ENCODE assay signal across 18 cellular contexts in the genomic region with DNA sequence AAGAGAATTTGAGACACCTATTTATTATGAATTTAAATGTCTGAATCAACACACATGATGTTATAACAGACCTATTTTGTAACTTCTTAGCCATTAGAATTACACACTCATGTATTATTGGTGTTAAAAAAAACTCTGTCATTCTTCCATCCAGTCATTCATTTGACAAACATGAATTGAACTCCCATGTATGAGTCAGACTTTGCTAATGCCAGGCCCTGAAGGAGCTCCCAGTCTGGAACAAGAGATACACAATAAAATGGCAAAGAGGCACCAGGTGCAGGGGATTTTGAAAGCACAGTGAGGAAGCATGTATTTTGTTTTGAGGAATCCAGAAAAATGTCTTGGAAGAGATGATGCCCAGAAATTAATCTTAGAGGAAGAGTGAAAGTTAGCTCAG.
DNase-seq lines count a peak whose midpoint lies in the region; ATAC-seq, FAIRE-seq and TF ChIP-seq lines count a peak whose summit lies in the region.
"Had no signal": no experiment of that assay in that cellular context is flagged by ENCODE, and none has a peak within 500 bp of the region (broad histone marks: within the 10 kb centered on the region; RNA-seq: fewer than 3 reads in every experiment).

No MANE protein-coding gene starts in this region.

- H3K27me3 Mint-ChIP-seq in T-helper 17 cell: no peaks in the 10 kb centered on the region
- no peaks in the 10 kb centered on the region for H3K27me3 Mint-ChIP-seq in activated CD4-positive, alpha-beta T cell treated with anti-CD3 and anti-CD28 coated beads for 36 hours
- H3K27me3 Mint-ChIP-seq: brain had no signal

- H2AFZ ChIP-seq in HepG2 (ENCODE audit: low read length): no peak overlapping the region

- H3K27ac Mint-ChIP-seq in T-helper 17 cell: no peak overlapping the region
- no peak overlapping the region for H3K27ac Mint-ChIP-seq in activated CD4-positive, alpha-beta T cell treated with anti-CD3 and anti-CD28 coated beads for 36 hours
- H3K27ac Mint-ChIP-seq: activated T-helper 1 cell treated with anti-CD3 and anti-CD28 coated beads, Interleukin-12 subunit alpha, Interleukin-12 subunit beta, Interleukin-2, Interleukin-4 antibody, amounts not matched to agents 30 ng/mL and 10 ng/mL and 1 ng/mL, durations not matched to agents 14 hours and 24 hours and 36 hours; CD4-positive, alpha-beta memory T cell; endodermal cell; IgD-negative memory B cell; T-helper 1 cell treated with Interleukin-12 subunit alpha and Interleukin-12 subunit beta and Interleukin-4 antibody, amounts not matched to agents 30 μg/mL and 1 μg/mL, for 36 hours had no signal

- no peaks in the 10 kb centered on the region for H3K36me3 Mint-ChIP-seq in T-helper 17 cell (ENCODE audit: low read depth)
- no peaks in the 10 kb centered on the region for H3K36me3 Mint-ChIP-seq in activated CD4-positive, alpha-beta T cell treated with anti-CD3 and anti-CD28 coated beads for 36 hours (ENCODE audit: low read depth)
- H3K36me3 Mint-ChIP-seq: brain; CD4-positive, alpha-beta memory T cell; IgD-negative memory B cell had no signal

- in situ Hi-C loops in HepG2 (cut with HindIII; ENCODE audit: extremely low pct_ligation_motif_present, low pct_unique_long_range_greater_than_20kb): no loop called here

- no peak overlapping the region for H3K27ac ChIP-seq in HepG2 (ENCODE audit: extremely low read length, insufficient read depth, low read length)
- H3K27ac ChIP-seq in sigmoid colon: no peak overlapping the region
- H3K27ac ChIP-seq in spleen: no peak overlapping the region
- H3K27ac ChIP-seq: lower lobe of right lung, neutrophil, testis had no signal

- H4K20me1 ChIP-seq in HepG2 (ENCODE audit: insufficient read depth, low read length): no peaks in the 10 kb centered on the region

- no peak overlapping the region for H3K4me2 ChIP-seq in HepG2 (ENCODE audit: low read depth, low read length)

- H3K9me3 ChIP-seq in MG63 (no peaks in the 10 kb centered on the region), HepG2 (ENCODE audit: low read length) (no peaks in the 10 kb centered on the region), sigmoid colon (no peaks in the 10 kb centered on the region), T-helper 17 cell (ENCODE audit: control insufficient read depth, low read length, poor library complexity, severe bottlenecking) (no peaks in the 10 kb centered on the region), spleen (no peaks in the 10 kb centered on the region)
- H3K9me3 ChIP-seq: lower lobe of right lung, neutrophil, testis had no signal

- CTCF ChIA-PET in HepG2 (lab: Yijun Ruan, JAX; ENCODE audit: low intra/inter-chr PET ratio, low total read pairs): no interaction called here
- CTCF ChIA-PET in activated CD4-positive, alpha-beta T cell treated with anti-CD3 and anti-CD28 coated beads for 36 hours (lab: Charles Lee): no interaction called here

- H3K4me3 ChIP-seq in MG63 (no peak overlapping the region), HepG2 (replicated peaks in 1 of 3; ENCODE audit: insufficient read depth in 1 of 3, low read depth in 2 of 3, low read length in 3 of 3) (no peak overlapping the region), sigmoid colon (no peak overlapping the region), spleen (no peak overlapping the region)
- H3K4me3 ChIP-seq: lower lobe of right lung, testis had no signal

- no peaks in the 10 kb centered on the region for H3K79me2 ChIP-seq in HepG2 (ENCODE audit: insufficient read depth, low read length)

- TF ChIP-seq EP300 in HepG2 (IDR thresholded peaks at IDR 0.05; ENCODE audit: low read depth in 2 of 2, low read length in 2 of 2) (no peak), HepG2 (CRISPR knock-in tag; IDR thresholded peaks at IDR 0.05; ENCODE audit: borderline replicate concordance) (no peak), sigmoid colon (IDR thresholded peaks at IDR 0.05) (no peak)

- H3K36me3 ChIP-seq in MG63 (no peaks in the 10 kb centered on the region), HepG2 (replicated peaks in 1 of 2; ENCODE audit: control insufficient read depth in 1 of 2, insufficient read depth in 2 of 2, low read length in 2 of 2) (no peaks in the 10 kb centered on the region), sigmoid colon (no peaks in the 10 kb centered on the region), spleen (no peaks in the 10 kb centered on the region)
- H3K36me3 ChIP-seq: lower lobe of right lung, neutrophil had no signal

- no peaks in the 10 kb centered on the region for H3K9me3 Mint-ChIP-seq in activated CD4-positive, alpha-beta T cell treated with anti-CD3 and anti-CD28 coated beads for 36 hours (ENCODE audit: low read depth)
- H3K9me3 Mint-ChIP-seq: T-helper 1 cell treated with Interleukin-12 subunit alpha and Interleukin-12 subunit beta and Interleukin-4 antibody, amounts not matched to agents 30 μg/mL and 1 μg/mL, for 36 hours had no signal

- no peak overlapping the region for H3K9ac ChIP-seq in HepG2 (ENCODE audit: insufficient read depth, low read depth, low read length)

- POLR2A ChIA-PET in HepG2 (lab: Yijun Ruan, JAX): no interaction called here
- POLR2A ChIA-PET in activated CD4-positive, alpha-beta T cell treated with anti-CD3 and anti-CD28 coated beads for 36 hours (lab: Charles Lee): no interaction called here

- peaks cover 3% of the 10 kb centered on the region for H3K4me1 Mint-ChIP-seq in T-helper 17 cell
- no peaks in the 10 kb centered on the region for H3K4me1 Mint-ChIP-seq in activated CD4-positive, alpha-beta T cell treated with anti-CD3 and anti-CD28 coated beads for 36 hours
- H3K4me1 Mint-ChIP-seq: brain; CD4-positive, alpha-beta memory T cell; endodermal cell had no signal

- TF ChIP-seq RAD21 in HepG2 (CRISPR knock-in tag; IDR thresholded peaks at IDR 0.05): no peak

- H3K4me3 Mint-ChIP-seq in T-helper 17 cell: no peak overlapping the region
- no peak overlapping the region for H3K4me3 Mint-ChIP-seq in activated CD4-positive, alpha-beta T cell treated with anti-CD3 and anti-CD28 coated beads for 36 hours
- H3K4me3 Mint-ChIP-seq: activated T-helper 1 cell treated with anti-CD3 and anti-CD28 coated beads, Interleukin-12 subunit alpha, Interleukin-12 subunit beta, Interleukin-2, Interleukin-4 antibody, amounts not matched to agents 30 ng/mL and 10 ng/mL and 1 ng/mL, durations not matched to agents 14 hours and 24 hours and 36 hours; brain; CD4-positive, alpha-beta memory T cell; endodermal cell; IgD-negative memory B cell; T-helper 1 cell treated with Interleukin-12 subunit alpha and Interleukin-12 subunit beta and Interleukin-4 antibody, amounts not matched to agents 30 μg/mL and 1 μg/mL, for 36 hours had no signal

- no peak for FAIRE-seq in HepG2 (lab: Jason Lieb, UNC)

- BruUV-seq in HepG2 (replicated peaks; lab: Mats Ljungman, UMichigan): no TSS peak

- H3K4me1 ChIP-seq in HepG2 (ENCODE audit: insufficient read depth, low read length) (peaks cover 16% of the 10 kb centered on the region), sigmoid colon (no peaks in the 10 kb centered on the region), spleen (no peaks in the 10 kb centered on the region)
- H3K4me1 ChIP-seq: lower lobe of right lung, testis had no signal

- ATAC-seq in HepG2 (no peak), T-helper 17 cell (no peak)
- no peak for ATAC-seq in activated CD4-positive, alpha-beta T cell treated with anti-CD3 and anti-CD28 coated beads for 36 hours
- ATAC-seq: lower lobe of right lung had no signal

- peak; percentile 50 for DNase-seq in DMS53 treated with DMSO at 0.1 percent for 48 hours (lab: John Stamatoyannopoulos, UW; ENCODE audit: unreplicated experiment)
- peak; percentile 74 for DNase-seq in MG63
- DNase-seq in astrocyte of the hippocampus (ENCODE audit: low read depth, low spot score): peak; percentile 43
- DNase-seq in HepG2 (ENCODE audit: low spot score): peak; percentile 6
- DNase-seq in sigmoid colon: no peak
- no peak for DNase-seq in T-helper 17 cell
- DNase-seq in spleen: no peak
- DNase-seq in activated CD4-positive, alpha-beta T cell treated with anti-CD3 and anti-CD28 coated beads for 36 hours: no peak
- DNase-seq: activated CD4-positive, alpha-beta T cell treated with anti-CD3 and anti-CD28 coated beads, Interleukin-2, amount 50 U/mL, for 1 hour; CD4-positive, alpha-beta memory T cell; endodermal cell; lower lobe of right lung; testis had no signal

- TF ChIP-seq POLR2A in HepG2 (IDR thresholded peaks at IDR 0.05; ENCODE audit: insufficient read depth in 1 of 2, low read depth in 2 of 2, low read length in 2 of 2): no peak
- no peak for TF ChIP-seq POLR2A in sigmoid colon (IDR thresholded peaks at IDR 0.05)
- TF ChIP-seq POLR2A in spleen (IDR thresholded peaks at IDR 0.05): no peak

- intact Hi-C loops in HepG2 (cut with micrococcal nuclease; ENCODE audit: unreplicated experiment): no loop called here
- intact Hi-C loops in sigmoid colon (cut with DNase I): no loop called here
- intact Hi-C loops in spleen (cut with DNase I; ENCODE audit: low total_unique reads): no loop called here
- intact Hi-C loops in activated CD4-positive, alpha-beta T cell treated with anti-CD3 and anti-CD28 coated beads for 36 hours (cut with DNase I, micrococcal nuclease): no loop called here

- TF ChIP-seq CTCF in HepG2 (CRISPR knock-in tag; IDR thresholded peaks at IDR 0.05) (no peak), sigmoid colon (IDR thresholded peaks at IDR 0.05) (no peak), spleen (IDR thresholded peaks at IDR 0.05 in 8 of 11, conservative IDR thresholded peaks at IDR 0.05 in 3 of 11) (no peak)

- H3K27me3 ChIP-seq in MG63 (no peaks in the 10 kb centered on the region), HepG2 (ENCODE audit: control insufficient read depth in 1 of 2, insufficient read depth in 2 of 2, low read length in 2 of 2) (no peaks in the 10 kb centered on the region), sigmoid colon (peaks cover 0 to 3% (median 0%) of the 10 kb centered on the region in 3 donors), spleen (replicated peaks in 1 of 7) (peaks cover 0 to 6% (median 0%) of the 10 kb centered on the region in 7 donors)
- H3K27me3 ChIP-seq: neutrophil, testis had no signal

TF ChIP-seq in HepG2, 621 proteins besides CTCF, POLR2A, EP300 and RAD21 (continues in another document):
- TF ChIP-seq SRF (IDR thresholded peaks at IDR 0.05; ENCODE audit: low read depth, low read length) (no peak), FOXP1 (IDR thresholded peaks at IDR 0.05) (no peak), FOXP1 (CRISPR knock-in tag; IDR thresholded peaks at IDR 0.05) (no peak), ZNF841 (CRISPR knock-in tag; IDR thresholded peaks at IDR 0.05; ENCODE audit: borderline replicate concordance) (no peak), ZBTB8A (CRISPR knock-in tag; IDR thresholded peaks at IDR 0.05; ENCODE audit: borderline replicate concordance, low read depth) (no peak), ZNF619 (CRISPR knock-in tag; IDR thresholded peaks at IDR 0.05) (no peak), MTA3 (CRISPR knock-in tag; IDR thresholded peaks at IDR 0.05) (no peak), ZNF468 (CRISPR knock-in tag; IDR thresholded peaks at IDR 0.05) (no peak)

Comparison
In these comparisons a context has a peak if more than half of its experiments do, and no peak if none do; other contexts are left out.
1. DNase-seq: peak in DMS53 treated with DMSO at 0.1 percent for 48 hours (single experiment), MG63 (single experiment), astrocyte of the hippocampus (single experiment) and HepG2 (single experiment); none in sigmoid colon (single experiment), T-helper 17 cell (0 of 3), spleen (single experiment) and activated CD4-positive, alpha-beta T cell treated with anti-CD3 and anti-CD28 coated beads for 36 hours (single experiment).